Comparison of ENCODE assay signal across 21 cellular contexts in the genomic region with DNA sequence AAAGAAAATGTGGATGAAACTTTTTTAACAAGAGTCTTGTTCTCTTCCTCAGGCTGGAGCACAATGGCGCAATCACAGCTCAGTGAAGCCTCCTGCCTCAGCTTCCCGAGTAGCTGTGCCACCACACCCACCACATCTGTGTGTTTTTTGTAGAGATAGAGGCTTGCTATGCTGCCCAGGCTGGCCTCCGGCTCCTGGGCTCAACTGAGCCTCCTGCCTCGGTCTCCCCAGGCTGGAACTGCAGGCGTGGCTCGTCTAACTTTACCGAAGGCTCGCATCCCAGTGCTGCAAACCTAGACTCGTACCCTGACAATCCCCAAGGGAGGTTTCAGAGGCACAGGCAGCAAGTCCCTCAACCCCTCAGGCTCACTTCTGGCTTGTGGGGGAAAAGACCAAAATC. TPM values are rescaled to one million over a fixed set of nuclear protein-coding genes. Genes with fewer than 3 reads are reported as not detected.
A peak's percentile ranks its signal among the peaks of the same experiment; 100 is the strongest.
DNase-seq lines count a peak whose midpoint lies in the region; ATAC-seq and TF ChIP-seq lines count a peak whose summit lies in the region.
"Had no signal": no experiment of that assay in that cellular context is flagged by ENCODE, and none has a peak within 500 bp of the region (broad histone marks: within the 10 kb centered on the region; RNA-seq: fewer than 3 reads in every experiment).

No MANE protein-coding gene starts in this region.

- H3K4me1 ChIP-seq in aorta (ENCODE audit: control insufficient read depth in 1 of 2, insufficient read depth in 2 of 2, low read length in 2 of 2) = no peaks in the 10 kb centered on the region

- no peak for ATAC-seq in aorta (ENCODE audit: low FRiP score)
- ATAC-seq: PC-3, SK-N-SH treated with all-trans-retinoic acid at 6 μM for 48 hours had no signal

- 87 to 88% methylated on average over 9 of the region's 9 CpGs for WGBS in aorta, 2 donors

- no peak overlapping the region for H3K27ac ChIP-seq in aorta (ENCODE audit: low read depth in 1 of 2, low read length in 2 of 2)
- H3K27ac ChIP-seq: HL-60 had no signal

- peaks cover 41% of the 10 kb centered on the region for H3K36me3 Mint-ChIP-seq in activated naive CD4-positive, alpha-beta T cell treated with anti-CD3 and anti-CD28 coated beads, Interleukin-2, amount 10 ng/mL, durations not matched to agents 7 days and 5 days

- DNase-seq in activated naive CD4-positive, alpha-beta T cell treated with anti-CD3 and anti-CD28 coated beads, Interleukin-2, amount 10 ng/mL, durations not matched to agents 7 days and 5 days = no peak
- no peak for DNase-seq in activated naive CD4-positive, alpha-beta T cell treated with anti-CD3 and anti-CD28 coated beads, Interleukin-2, amount 50 U/mL, for 16 hours
- DNase-seq in erythroblast (lab: John Stamatoyannopoulos, UW) = no peak
- DNase-seq in aorta = no peak
- DNase-seq: 8988T, DMS79 treated with DMSO at 0.1 percent for 48 hours, H9, Kasumi-1, MG63, NCI-H1092 treated with DMSO at 0.1 percent for 48 hours, NCI-H146, NCI-H2029 treated with DMSO at 0.1 percent for 48 hours, NCI-H2171, NCI-H526, PC-3, RPMI8226, SIG-M5 had no signal

- no peaks in the 10 kb centered on the region for H3K4me1 Mint-ChIP-seq in activated naive CD4-positive, alpha-beta T cell treated with anti-CD3 and anti-CD28 coated beads, Interleukin-2, amount 10 ng/mL, durations not matched to agents 7 days and 5 days
- H3K4me1 Mint-ChIP-seq: CD14-positive monocyte, H9 had no signal

- H3K27me3 Mint-ChIP-seq in activated naive CD4-positive, alpha-beta T cell treated with anti-CD3 and anti-CD28 coated beads, Interleukin-2, amount 10 ng/mL, durations not matched to agents 7 days and 5 days = no peaks in the 10 kb centered on the region
- H3K27me3 Mint-ChIP-seq: IgD-negative memory B cell had no signal

- no peaks in the 10 kb centered on the region for H3K27me3 ChIP-seq in aorta (ENCODE audit: control insufficient read depth in 1 of 2, insufficient read depth in 2 of 2, low read length in 1 of 2)
- H3K27me3 ChIP-seq: MG63 had no signal

- peak overlapping the region; percentile 11 for H3K27ac Mint-ChIP-seq in activated naive CD4-positive, alpha-beta T cell treated with anti-CD3 and anti-CD28 coated beads, Interleukin-2, amount 10 ng/mL, durations not matched to agents 7 days and 5 days

- no peak overlapping the region for H3K4me3 ChIP-seq in aorta (ENCODE audit: low read length in 2 of 2)
- H3K4me3 ChIP-seq: MG63 had no signal

- H3K4me3 Mint-ChIP-seq in activated naive CD4-positive, alpha-beta T cell treated with anti-CD3 and anti-CD28 coated beads, Interleukin-2, amount 10 ng/mL, durations not matched to agents 7 days and 5 days = no peak overlapping the region
- H3K4me3 Mint-ChIP-seq: CD14-positive monocyte, H9, IgD-negative memory B cell had no signal

- intact Hi-C loops in aorta (cut with DNase I) = no loop called here

- peaks cover 0 to 5% of the 10 kb centered on the region in 2 donors for H3K36me3 ChIP-seq in aorta (ENCODE audit: control insufficient read depth in 1 of 2, insufficient read depth in 2 of 2, low read length in 1 of 2)

- H3K9me3 Mint-ChIP-seq in activated naive CD4-positive, alpha-beta T cell treated with anti-CD3 and anti-CD28 coated beads, Interleukin-2, amount 10 ng/mL, durations not matched to agents 7 days and 5 days = no peaks in the 10 kb centered on the region
- H3K9me3 Mint-ChIP-seq: H9, IgD-negative memory B cell had no signal

- CTCF ChIA-PET in activated naive CD4-positive, alpha-beta T cell treated with anti-CD3 and anti-CD28 coated beads, Interleukin-2, amount 10 ng/mL, durations not matched to agents 7 days and 5 days (lab: Charles Lee) = no interaction called here

- peak; percentile 6 for TF ChIP-seq POLR2A in erythroblast (IDR thresholded peaks at IDR 0.05; ENCODE audit: low read length)

- H3K9me3 ChIP-seq in aorta (ENCODE audit: control insufficient read depth, low read length) = no peaks in the 10 kb centered on the region
- H3K9me3 ChIP-seq: MG63 had no signal

RNA-seq across cellular contexts. Expression of a gene that starts 14.5 kb away (rescaled TPM):
- 10 to 100 TPM; 67.7 to 71.5 TPM for total RNA-seq in aorta
- 10 to 100 TPM; 65.0 to 92.8 TPM for polyA plus RNA-seq in aorta

RNA-seq across cellular contexts. Expression of a gene that starts 19.8 kb away (rescaled TPM):
- total RNA-seq in aorta = 1 to 10 TPM; 6.2 to 7.8 TPM
- 10 to 100 TPM in 1 of 2 donors, 1 to 10 TPM in 1; 1.1 to 15.1 TPM for polyA plus RNA-seq in aorta
- polyA plus RNA-seq: CD14-positive monocyte, IgD-negative memory B cell had no signal

RNA-seq across cellular contexts. Expression of a gene that starts 39.8 kb away (rescaled TPM):
- 1 to 10 TPM; 1.2 to 3.0 TPM for total RNA-seq in aorta
- under 1 TPM; 0.38 to 0.50 TPM for polyA plus RNA-seq in aorta
- polyA plus RNA-seq: IgD-negative memory B cell had no signal

RNA-seq across cellular contexts. Expression of a gene that starts 48.2 kb away (rescaled TPM):
- 10 to 100 TPM; 11.9 to 13.2 TPM for total RNA-seq in aorta
- 10 to 100 TPM in 1 of 2 donors, 1 to 10 TPM in 1; 8.3 to 20.2 TPM for polyA plus RNA-seq in aorta

RNA-seq across cellular contexts. Expression of a gene that starts 55.1 kb away (rescaled TPM):
- total RNA-seq in aorta = 10 to 100 TPM; 45.0 to 77.7 TPM
- 100 to 1,000 TPM in 1 of 2 donors, 10 to 100 TPM in 1; 20.4 to 220 TPM for polyA plus RNA-seq in aorta
